30 cellular contexts compared by ENCODE assay signal in the genomic region with DNA sequence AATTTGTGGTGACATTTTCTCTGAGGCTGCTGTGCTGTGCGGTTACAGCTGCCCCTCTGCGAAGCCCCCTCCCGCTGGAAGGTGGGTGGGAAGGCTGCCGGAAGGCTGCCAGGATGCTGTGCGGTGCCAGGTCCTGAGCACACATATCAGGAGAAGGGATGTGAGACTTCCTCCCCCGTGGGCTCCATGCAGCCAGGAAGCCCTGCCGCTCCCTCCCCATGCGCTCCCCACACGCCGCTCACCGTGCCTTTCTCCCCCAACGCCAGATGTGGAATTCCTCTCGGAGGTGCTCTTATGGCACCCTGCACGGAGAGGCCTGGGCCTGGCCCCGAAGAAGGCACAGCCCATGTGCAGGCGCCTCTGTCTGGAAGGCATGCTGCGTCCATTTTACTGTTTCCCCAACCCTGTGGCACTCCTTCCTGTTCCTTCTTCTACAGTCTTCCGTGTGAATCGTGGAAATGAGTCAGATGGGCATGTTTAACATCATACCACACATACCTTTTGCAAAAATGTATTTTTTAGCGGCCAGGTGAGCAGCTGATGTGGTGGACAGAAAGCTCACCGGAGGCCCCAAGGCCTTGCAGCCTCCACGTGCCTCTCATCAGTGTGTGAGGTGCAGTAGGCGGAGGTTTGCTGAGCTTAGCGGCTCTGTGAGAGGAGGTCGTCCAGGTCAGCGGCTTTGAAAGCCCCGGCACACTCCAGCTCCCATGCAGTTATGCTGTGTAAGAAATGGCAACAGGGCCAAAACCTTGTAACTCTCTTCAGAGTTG.
A peak's percentile ranks its signal among the peaks of the same experiment; 100 is the strongest.
DNase-seq lines count a peak whose midpoint lies in the region; ATAC-seq, FAIRE-seq and TF ChIP-seq lines count a peak whose summit lies in the region.
"Had no signal": no experiment of that assay in that cellular context is flagged by ENCODE, and none has a peak within 500 bp of the region (broad histone marks: within the 10 kb centered on the region; RNA-seq: fewer than 3 reads in every experiment).

No MANE protein-coding gene starts in this region.

- no peak overlapping the region for H2BK12ac ChIP-seq in H1 (ENCODE audit: low read depth, low read length)

- no peaks in the 10 kb centered on the region for H3K36me3 Mint-ChIP-seq in activated CD8-positive, alpha-beta T cell treated with anti-CD3 and anti-CD28 coated beads for 36 hours (ENCODE audit: low read depth)
- H3K36me3 Mint-ChIP-seq: brain had no signal

- H3K9me3 Mint-ChIP-seq in activated CD8-positive, alpha-beta T cell treated with anti-CD3 and anti-CD28 coated beads for 36 hours = no peaks in the 10 kb centered on the region
- H3K9me3 Mint-ChIP-seq: activated T-helper 1 cell treated with anti-CD3 and anti-CD28 coated beads, Interleukin-12 subunit alpha, Interleukin-12 subunit beta, Interleukin-2, Interleukin-4 antibody, amounts not matched to agents 30 ng/mL and 10 ng/mL and 1 ng/mL, durations not matched to agents 14 hours and 24 hours and 36 hours; brain; stimulated activated memory B cell treated with anti-CD40 and anti-IgM and Interleukin-4, amounts not matched to agents 10 μg/mL and 1 μg/mL and 100 μg/mL, for 72 hours had no signal

- no peak overlapping the region for H3K27ac Mint-ChIP-seq in activated CD8-positive, alpha-beta T cell treated with anti-CD3 and anti-CD28 coated beads for 36 hours
- H3K27ac Mint-ChIP-seq: activated T-helper 1 cell treated with anti-CD3 and anti-CD28 coated beads, Interleukin-12 subunit alpha, Interleukin-12 subunit beta, Interleukin-2, Interleukin-4 antibody, amounts not matched to agents 30 ng/mL and 10 ng/mL and 1 ng/mL, durations not matched to agents 14 hours and 24 hours and 36 hours; stimulated activated memory B cell treated with anti-CD40 and anti-IgM and Interleukin-4, amounts not matched to agents 10 μg/mL and 1 μg/mL and 100 μg/mL, for 72 hours had no signal

- DNase-seq in SK-N-SH = peak; percentile 27
- DNase-seq in H1 (ENCODE audit: low read depth in 1 of 2, low spot score in 2 of 2) = peak in 1 of 2 experiments; percentile 34
- DNase-seq in lower lobe of right lung = peak; percentile 37
- DNase-seq in suprapubic skin (ENCODE audit: low spot score in 2 of 2) = peak; percentile 38 to 72
- DNase-seq in brain microvascular endothelial cell = no peak
- no peak for DNase-seq in activated CD8-positive, alpha-beta memory T cell treated with anti-CD3 and anti-CD28 coated beads for 24 hours
- DNase-seq in activated CD8-positive, alpha-beta T cell treated with anti-CD3 and anti-CD28 coated beads for 36 hours = no peak
- DNase-seq: activated CD4-positive, alpha-beta T cell treated with anti-CD3 and anti-CD28 coated beads, Interleukin-2, amount 50 U/mL, for 4 hours; activated naive CD4-positive, alpha-beta T cell treated with anti-CD3 and anti-CD28 coated beads, Interleukin-2, amount 50 U/mL, for 16 hours; amniotic stem cell; DMS79; hippocampal formation; left colon; mesenchymal stem cell; NCI-H446; NCI-H774; substantia nigra; upper lobe of left lung had no signal

- FAIRE-seq in H1 (lab: Jason Lieb, UNC) = no peak
- FAIRE-seq: G401.6 had no signal

- no peak overlapping the region for H3K4ac ChIP-seq in H1 (replicated peaks; ENCODE audit: insufficient read length, low read depth, low read length)

- H3K27me3 ChIP-seq in SK-N-SH (ENCODE audit: insufficient read depth) (no peaks in the 10 kb centered on the region), H1 (replicated peaks in 1 of 4; ENCODE audit: control insufficient read depth in 3 of 4, extremely low read depth in 1 of 4, insufficient read depth in 3 of 4, low read length in 3 of 4) (no peaks in the 10 kb centered on the region; a peak in 1 of 7 replicates), lower lobe of right lung (ENCODE audit: low read depth) (no peaks in the 10 kb centered on the region), suprapubic skin (no peaks in the 10 kb centered on the region), brain microvascular endothelial cell (replicated peaks) (no peaks in the 10 kb centered on the region)
- H3K27me3 ChIP-seq: neutrophil, Peyer's patch, SJSA1, upper lobe of left lung had no signal

- H4K8ac ChIP-seq in H1 (ENCODE audit: extremely low read depth, insufficient read depth, low read length) = no peak overlapping the region; the same call in 1 of the 2 replicates

- ATAC-seq in SK-N-SH treated with all-trans-retinoic acid at 6 μM for 48 hours = no peak
- ATAC-seq in lower lobe of right lung = no peak
- no peak for ATAC-seq in activated CD8-positive, alpha-beta T cell treated with anti-CD3 and anti-CD28 coated beads for 36 hours
- ATAC-seq: activated CD4-positive, CD25-positive, alpha-beta regulatory T cell treated with anti-CD3 and anti-CD28 coated beads, Interleukin-2, amount 50 U/mL, for 24 hours; left colon; stimulated activated memory B cell treated with anti-CD40 and anti-IgM and Interleukin-4, amounts not matched to agents 10 μg/mL and 1 μg/mL and 100 μg/mL, for 72 hours had no signal

- no peak overlapping the region for H3K4me3 Mint-ChIP-seq in activated CD8-positive, alpha-beta T cell treated with anti-CD3 and anti-CD28 coated beads for 36 hours
- H3K4me3 Mint-ChIP-seq: activated T-helper 1 cell treated with anti-CD3 and anti-CD28 coated beads, Interleukin-12 subunit alpha, Interleukin-12 subunit beta, Interleukin-2, Interleukin-4 antibody, amounts not matched to agents 30 ng/mL and 10 ng/mL and 1 ng/mL, durations not matched to agents 14 hours and 24 hours and 36 hours; brain; CD14-positive monocyte; stimulated activated memory B cell treated with anti-CD40 and anti-IgM and Interleukin-4, amounts not matched to agents 10 μg/mL and 1 μg/mL and 100 μg/mL, for 72 hours had no signal

- H2BK15ac ChIP-seq in H1 (ENCODE audit: low read length) = no peak overlapping the region

- no peaks in the 10 kb centered on the region for H3K9me3 ChIP-seq in SK-N-SH
- H3K9me3 ChIP-seq in H1 (ENCODE audit: insufficient read depth in 2 of 2, low read depth in 1 of 2, low read length in 1 of 2) = no peaks in the 10 kb centered on the region
- H3K9me3 ChIP-seq in lower lobe of right lung = no peaks in the 10 kb centered on the region
- H3K9me3 ChIP-seq in suprapubic skin = no peaks in the 10 kb centered on the region
- H3K9me3 ChIP-seq: neutrophil, Peyer's patch, SJSA1, upper lobe of left lung had no signal

- H3K9me2 ChIP-seq in SK-N-SH = no peaks in the 10 kb centered on the region

- H3K4me2 ChIP-seq in SK-N-SH (no peak overlapping the region), H1 (ENCODE audit: insufficient read depth in 1 of 2, low read depth in 2 of 2, low read length in 2 of 2) (no peak overlapping the region)

- H3K18ac ChIP-seq in H1 (ENCODE audit: extremely low read depth, low read length) = no peak overlapping the region

- intact Hi-C loops in lower lobe of right lung (cut with DNase I) = no loop called here
- intact Hi-C loops in activated CD8-positive, alpha-beta T cell treated with anti-CD3 and anti-CD28 coated beads for 36 hours (cut with micrococcal nuclease) = no loop called here

- no peak for TF ChIP-seq EP300 in SK-N-SH (IDR thresholded peaks at IDR 0.05; ENCODE audit: borderline replicate concordance in 1 of 2, low read depth in 1 of 2, low read length in 1 of 2)
- TF ChIP-seq EP300 in H1 (IDR thresholded peaks at IDR 0.05; ENCODE audit: borderline replicate concordance in 1 of 2, low read depth in 2 of 2, low read length in 2 of 2) = no peak
- TF ChIP-seq EP300 in suprapubic skin (IDR thresholded peaks at IDR 0.05) = no peak

- no peaks in the 10 kb centered on the region for H3K79me2 ChIP-seq in SK-N-SH (ENCODE audit: insufficient read depth)
- peaks cover 0 to 61% of the 10 kb centered on the region in 2 experiments; a peak in 2 of 4 replicates for H3K79me2 ChIP-seq in H1 (ENCODE audit: control insufficient read depth in 1 of 2, insufficient read depth in 2 of 2, low read length in 2 of 2)

- H3K36me3 ChIP-seq in SK-N-SH (replicated peaks in 1 of 2; ENCODE audit: control insufficient read depth in 1 of 2, insufficient read depth in 2 of 2, low read length in 1 of 2) (no peaks in the 10 kb centered on the region), H1 (ENCODE audit: control insufficient read depth in 2 of 4, insufficient read depth in 4 of 4, low read length in 3 of 4) (no peaks in the 10 kb centered on the region), lower lobe of right lung (peaks cover 9% of the 10 kb centered on the region), suprapubic skin (no peaks in the 10 kb centered on the region), brain microvascular endothelial cell (replicated peaks) (no peaks in the 10 kb centered on the region)
- H3K36me3 ChIP-seq: Peyer's patch, SJSA1, upper lobe of left lung had no signal

- H3K23me2 ChIP-seq in H1 (ENCODE audit: low read depth, low read length) = no peaks in the 10 kb centered on the region

- H3K79me1 ChIP-seq in H1 (ENCODE audit: low read depth, low read length) = peaks cover 7% of the 10 kb centered on the region; the same call in 1 of the 2 replicates

- H3K27ac ChIP-seq in SK-N-SH (ENCODE audit: low read depth in 2 of 2, low read length in 1 of 2) (no peak overlapping the region), H1 (ENCODE audit: low read depth, low read length) (no peak overlapping the region), lower lobe of right lung (no peak overlapping the region), suprapubic skin (no peak overlapping the region), brain microvascular endothelial cell (no peak overlapping the region)
- H3K27ac ChIP-seq: 22Rv1, epithelial cell of prostate, neutrophil, Peyer's patch, SJSA1, upper lobe of left lung had no signal

- peak overlapping the region; percentile 28; the same call in 1 of the 2 replicates for H2BK5ac ChIP-seq in H1 (ENCODE audit: low read depth, low read length)

- H4K5ac ChIP-seq in H1 (ENCODE audit: insufficient read length, low read depth, low read length) = no peak overlapping the region

- WGBS in SK-N-SH (ENCODE audit: low lambda C conversion rate) = 96% methylated on average over 22 of the region's 27 CpGs
- WGBS in H1 (ENCODE audit: extremely low coverage in 1 of 2, insufficient coverage in 1 of 2, insufficient read length in 1 of 2, insufficient replicate concordance in 2 of 2, low coverage in 1 of 2, low lambda C conversion rate in 2 of 2, missing lambda C conversion rate in 1 of 2), 2 experiments = 89% methylated on average over 27 of the region's 27 CpGs; no CpG with 5 or more reads in 1 of the 2 experiments
- 69% methylated on average over 27 of the region's 27 CpGs for WGBS in suprapubic skin

- CTCF ChIA-PET in SK-N-SH (lab: Yijun Ruan, JAX) = no interaction called here
- CTCF ChIA-PET in H1 (lab: Charles Lee; ENCODE audit: partially characterized antibody) = interaction anchor here (1.5 kb wide), 1 partner anchor 96 kb away, joined by 3 read pairs; no protein-coding TSS in a partner anchor
- CTCF ChIA-PET in activated CD8-positive, alpha-beta T cell treated with anti-CD3 and anti-CD28 coated beads for 36 hours (lab: Charles Lee) = no interaction called here

- no peak overlapping the region for H2AK5ac ChIP-seq in H1 (ENCODE audit: low read depth, low read length)

- H3K14ac ChIP-seq in H1 (ENCODE audit: insufficient read length) = no peak overlapping the region

- no peak overlapping the region for H3K23ac ChIP-seq in H1 (ENCODE audit: insufficient read length)

- TF ChIP-seq CTCF in SK-N-SH (IDR thresholded peaks at IDR 0.05) (no peak), H1 (IDR thresholded peaks at IDR 0.05; ENCODE audit: control extremely low read depth in 1 of 3, insufficient read depth in 1 of 3, low read depth in 1 of 3, low read length in 3 of 3) (no peak), lower lobe of right lung (IDR thresholded peaks at IDR 0.05) (no peak), suprapubic skin (IDR thresholded peaks at IDR 0.05) (no peak), brain microvascular endothelial cell (IDR thresholded peaks at IDR 0.05; ENCODE audit: low read depth, low read length, missing control alignments) (no peak)
- no peak for TF ChIP-seq CTCF in activated CD8-positive, alpha-beta T cell treated with anti-CD3 and anti-CD28 coated beads for 36 hours (IDR thresholded peaks at IDR 0.05)

- H2BK20ac ChIP-seq in H1 (ENCODE audit: low read length) = no peak overlapping the region

- H3K56ac ChIP-seq in H1 (replicated peaks; ENCODE audit: insufficient read length, low read depth, low read length) = no peak overlapping the region

- H3K4me1 ChIP-seq in SK-N-SH (ENCODE audit: control insufficient read depth in 1 of 2, insufficient read depth in 2 of 2, low read depth in 1 of 2, low read length in 1 of 2) = peaks cover 0 to 23% of the 10 kb centered on the region in 2 experiments; a peak in 2 of 4 replicates
- H3K4me1 ChIP-seq in H1 (replicated peaks in 1 of 4; ENCODE audit: control insufficient read depth in 3 of 4, insufficient read depth in 4 of 4, low read length in 3 of 4) = peaks cover 3 to 24% (median 17%) of the 10 kb centered on the region in 4 experiments
- peaks cover 37% of the 10 kb centered on the region for H3K4me1 ChIP-seq in lower lobe of right lung
- H3K4me1 ChIP-seq in suprapubic skin = peaks cover 12% of the 10 kb centered on the region
- H3K4me1 ChIP-seq: Peyer's patch had no signal

- no peak for TF ChIP-seq RAD21 in SK-N-SH (IDR thresholded peaks at IDR 0.05; ENCODE audit: low read length)
- no peak for TF ChIP-seq RAD21 in H1 (IDR thresholded peaks at IDR 0.05 in 1 of 2, conservative IDR thresholded peaks at IDR 0.05 in 1 of 2; ENCODE audit: low read depth in 2 of 2, low read length in 2 of 2)

- no peaks in the 10 kb centered on the region for H3K27me3 Mint-ChIP-seq in activated CD8-positive, alpha-beta T cell treated with anti-CD3 and anti-CD28 coated beads for 36 hours
- H3K27me3 Mint-ChIP-seq: brain; stimulated activated memory B cell treated with anti-CD40 and anti-IgM and Interleukin-4, amounts not matched to agents 10 μg/mL and 1 μg/mL and 100 μg/mL, for 72 hours had no signal

- no peak for TF ChIP-seq POLR2A in H1 (IDR thresholded peaks at IDR 0.05; ENCODE audit: control extremely low read depth in 1 of 2, low read depth in 2 of 2, low read length in 2 of 2)
- TF ChIP-seq POLR2A in suprapubic skin (IDR thresholded peaks at IDR 0.05) = no peak

- H3K9ac ChIP-seq in SK-N-SH = no peak overlapping the region
- no peak overlapping the region for H3K9ac ChIP-seq in H1 (replicated peaks in 1 of 4; ENCODE audit: extremely low read depth in 1 of 4, low read depth in 3 of 4, low read length in 3 of 4)

- H2BK120ac ChIP-seq in H1 (replicated peaks; ENCODE audit: low read depth, low read length) = no peak overlapping the region

- in situ Hi-C loops in brain microvascular endothelial cell (cut with HindIII; ENCODE audit: low pct_ligation_motif_present, low sequenced_read_pairs) = no loop called here

- H2AFZ ChIP-seq in SK-N-SH (ENCODE audit: low read depth) (no peak overlapping the region), H1 (ENCODE audit: low read length) (no peak overlapping the region)

- H3F3A ChIP-seq in SK-N-SH (replicated peaks; ENCODE audit: insufficient read depth) = no peaks in the 10 kb centered on the region

- peak overlapping the region; percentile 40 for H4K91ac ChIP-seq in H1 (replicated peaks; ENCODE audit: insufficient read length, low read length)

- POLR2A ChIA-PET in SK-N-SH (lab: Yijun Ruan, JAX) (no interaction called here), H1 (lab: Charles Lee; ENCODE audit: partially characterized antibody) (interaction anchor here (0.9 to 1.0 kb wide), 2 partner anchors 13 to 33 kb away, joined by 3 read pairs; no protein-coding TSS in a partner anchor)
- POLR2A ChIA-PET in activated CD8-positive, alpha-beta T cell treated with anti-CD3 and anti-CD28 coated beads for 36 hours (lab: Charles Lee) = no interaction called here

- H4K20me1 ChIP-seq in SK-N-SH (ENCODE audit: insufficient read depth) (no peaks in the 10 kb centered on the region), H1 (replicated peaks in 1 of 2; ENCODE audit: control insufficient read depth in 1 of 2, insufficient read depth in 2 of 2, low read length in 2 of 2) (peaks cover 2 to 4% of the 10 kb centered on the region in 2 experiments)

- no peak overlapping the region for H3K4me3 ChIP-seq in SK-N-SH (ENCODE audit: low read depth in 2 of 2, low read length in 1 of 2)
- no peak overlapping the region for H3K4me3 ChIP-seq in H1 (ENCODE audit: extremely low read depth in 1 of 4, insufficient read depth in 2 of 4, low read depth in 3 of 4, low read length in 4 of 4)
- H3K4me3 ChIP-seq in lower lobe of right lung = no peak overlapping the region
- no peak overlapping the region for H3K4me3 ChIP-seq in suprapubic skin
- no peak overlapping the region for H3K4me3 ChIP-seq in brain microvascular endothelial cell (ENCODE audit: low read depth, low read length)
- H3K4me3 ChIP-seq: Peyer's patch, SJSA1, upper lobe of left lung had no signal

- peaks cover 2% of the 10 kb centered on the region for H3K4me1 Mint-ChIP-seq in activated CD8-positive, alpha-beta T cell treated with anti-CD3 and anti-CD28 coated beads for 36 hours (ENCODE audit: low read depth)

Comparison
In these comparisons a context has a peak if more than half of its experiments do, and no peak if none do; other contexts are left out.
1. DNase-seq: peak in SK-N-SH (single experiment), lower lobe of right lung (single experiment) and suprapubic skin (2 of 2); none in brain microvascular endothelial cell (single experiment), activated CD8-positive, alpha-beta memory T cell treated with anti-CD3 and anti-CD28 coated beads for 24 hours (single experiment) and activated CD8-positive, alpha-beta T cell treated with anti-CD3 and anti-CD28 coated beads for 36 hours (single experiment).